ENCODE assay signal across 17 cellular contexts in the genomic region with DNA sequence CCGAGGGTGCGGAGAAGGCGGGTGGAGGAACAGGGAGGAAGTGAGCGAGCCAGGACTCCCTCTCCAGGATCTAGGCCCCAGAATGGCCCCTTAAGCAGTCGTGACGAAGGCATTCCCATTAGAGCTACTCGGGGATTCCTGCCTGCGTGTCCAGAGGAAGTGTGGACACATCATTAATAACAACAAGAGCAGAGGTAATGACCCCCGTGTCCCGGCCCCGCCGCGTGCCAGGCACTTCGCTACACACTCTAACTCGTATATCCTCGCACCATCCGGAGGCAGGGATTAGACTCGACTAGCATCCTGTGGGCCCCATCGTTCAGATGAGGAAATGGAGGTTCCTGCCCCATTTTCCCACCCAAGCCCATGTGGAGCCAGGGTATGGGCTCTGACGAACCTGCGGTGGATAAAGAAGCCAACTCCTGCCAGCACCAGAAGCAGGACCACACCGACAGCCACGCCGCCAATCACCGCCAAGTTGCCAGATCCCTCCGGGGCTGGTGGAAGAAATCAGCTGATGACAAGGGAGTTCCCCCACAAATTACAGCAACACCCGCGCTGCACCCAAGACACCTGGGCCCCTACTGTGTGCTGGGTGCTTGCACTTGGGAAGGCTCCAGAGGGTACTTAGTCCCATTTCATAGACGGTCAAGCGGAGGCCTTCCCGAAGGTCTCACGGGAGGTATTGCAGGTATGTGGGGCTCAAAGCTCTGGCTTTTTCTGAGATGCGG. TPM values are rescaled to one million over a fixed set of nuclear protein-coding genes. Genes with fewer than 3 reads are reported as not detected.
DNase-seq lines count a peak whose midpoint lies in the region; ATAC-seq, FAIRE-seq and TF ChIP-seq lines count a peak whose summit lies in the region.
"Had no signal": no experiment of that assay in that cellular context is flagged by ENCODE, and none has a peak within 500 bp of the region (broad histone marks: within the 10 kb centered on the region; RNA-seq: fewer than 3 reads in every experiment).

No MANE protein-coding gene starts in this region.

- peaks cover 84% of the 10 kb centered on the region for H3K79me2 ChIP-seq in PC-9 (ENCODE audit: low read depth)

- H2AFZ ChIP-seq in PC-9 (no peak overlapping the region), mesenchymal stem cell (ENCODE audit: low read depth, low read length) (no peak overlapping the region)

- H4K91ac ChIP-seq in mesenchymal stem cell (ENCODE audit: low read length) = no peak overlapping the region

- H2BK12ac ChIP-seq in mesenchymal stem cell (ENCODE audit: low read length in 2 of 2) = no peak overlapping the region

- no peak overlapping the region for H4K8ac ChIP-seq in mesenchymal stem cell (ENCODE audit: low read length)

- intact Hi-C loops in PC-9 (cut with micrococcal nuclease; ENCODE audit: unreplicated experiment) = no loop called here

- H3K9me3 ChIP-seq in PC-9 (ENCODE audit: insufficient read depth, low read depth) (no peaks in the 10 kb centered on the region), mesenchymal stem cell (ENCODE audit: control insufficient read depth, low read length) (no peaks in the 10 kb centered on the region)
- H3K9me3 ChIP-seq: SJSA1 had no signal

- no peak for DNase-seq in PC-9
- peak; percentile 59 for DNase-seq in dermis blood vessel endothelial cell
- DNase-seq in mesenchymal stem cell = no peak
- DNase-seq in frontal cortex (ENCODE audit: low spot score in 2 of 2) = no peak
- no peak for DNase-seq in activated effector memory CD4-positive, alpha-beta T cell treated with anti-CD3 and anti-CD28 coated beads, Interleukin-2, amount 50 U/mL, for 16 hours
- DNase-seq in NCI-H1436 (lab: John Stamatoyannopoulos, UW) = no peak
- DNase-seq: COR-L47; DMS153; GOT3; NCI-H1105; NCI-H187; NCI-H69; NK-92 treated with Interleukin-12 subunit alpha and Interleukin-12 subunit beta, amount 100 ng/mL, for 24 hours; RPMI8226 had no signal

- H3K9ac ChIP-seq in mesenchymal stem cell (ENCODE audit: low read length) = no peak overlapping the region

- no peaks in the 10 kb centered on the region for H3K9me2 ChIP-seq in PC-9 (ENCODE audit: insufficient read depth)

- WGBS in mesenchymal stem cell = 81% methylated on average over 33 of the region's 33 CpGs

- POLR2A ChIA-PET in PC-9 (lab: Charles Lee; ENCODE audit: unreplicated experiment) = no interaction called here

- no peak overlapping the region for H2BK15ac ChIP-seq in mesenchymal stem cell (ENCODE audit: low read depth, poor library complexity, severe bottlenecking)

- H3K4me2 ChIP-seq in PC-9 (0 out of 2 replicates have a peak overlapping the region, but pooled peaks have one; percentile 51), mesenchymal stem cell (ENCODE audit: low read length, poor library complexity, severe bottlenecking) (no peak overlapping the region)

- no TSS peak for BruUV-seq in PC-9 (replicated peaks; lab: Mats Ljungman, UMichigan)

- H3K36me3 ChIP-seq in PC-9 (ENCODE audit: low read depth) (peaks cover 55% of the 10 kb centered on the region), mesenchymal stem cell (ENCODE audit: control insufficient read depth in 1 of 2, insufficient read depth in 2 of 2, low read depth in 1 of 2, low read length in 2 of 2) (peaks cover 65 to 94% of the 10 kb centered on the region in 2 experiments)

- no peak overlapping the region for H2BK120ac ChIP-seq in mesenchymal stem cell (ENCODE audit: low read depth, low read length)

- H3K4me3 ChIP-seq in PC-9 = no peak overlapping the region; the same call in 1 of the 2 replicates
- H3K4me3 ChIP-seq in mesenchymal stem cell (ENCODE audit: insufficient read depth in 1 of 2, low read depth in 1 of 2, low read length in 2 of 2) = no peak overlapping the region
- H3K4me3 ChIP-seq: SJSA1 had no signal

- peaks cover 6% of the 10 kb centered on the region for H3K79me1 ChIP-seq in mesenchymal stem cell (replicated peaks; ENCODE audit: low read length, poor library complexity, severe bottlenecking)

- CTCF ChIA-PET in PC-9 (lab: Charles Lee) = no interaction called here

- no peak overlapping the region for H2AK5ac ChIP-seq in mesenchymal stem cell (ENCODE audit: low read length, severe bottlenecking)

- FAIRE-seq in frontal cortex (lab: Jason Lieb, UNC) = no peak

- H3K27ac ChIP-seq in PC-9 (no peak overlapping the region), mesenchymal stem cell (ENCODE audit: low read length, poor library complexity, severe bottlenecking) (peak overlapping the region; percentile 22)
- H3K27ac ChIP-seq: SJSA1 had no signal

- H4K20me1 ChIP-seq in PC-9 (ENCODE audit: insufficient read depth) = peaks cover 2% of the 10 kb centered on the region; the same call in 1 of the 2 replicates

- ATAC-seq in SK-N-SH treated with all-trans-retinoic acid at 6 μM for 48 hours = no peak

- no peak overlapping the region for H3K4ac ChIP-seq in mesenchymal stem cell (ENCODE audit: low read depth in 1 of 2, low read length in 2 of 2)

- H3K27me3 ChIP-seq in PC-9 (ENCODE audit: insufficient read depth, low read depth) (no peaks in the 10 kb centered on the region), mesenchymal stem cell (ENCODE audit: control insufficient read depth in 1 of 2, insufficient read depth in 1 of 2, low read length in 2 of 2) (peaks cover 0 to 7% of the 10 kb centered on the region in 2 experiments)
- H3K27me3 ChIP-seq: SJSA1 had no signal

- H3F3A ChIP-seq in PC-9 (ENCODE audit: insufficient read depth, low read depth) = peaks cover 84% of the 10 kb centered on the region

- TF ChIP-seq CTCF in PC-9 (conservative IDR thresholded peaks at IDR 0.05) = no peak

- H3K23ac ChIP-seq in mesenchymal stem cell (ENCODE audit: low read length in 2 of 2) = no peak overlapping the region

- H3K18ac ChIP-seq in mesenchymal stem cell (ENCODE audit: low read depth in 1 of 2, low read length in 2 of 2) = no peak overlapping the region

- H2BK5ac ChIP-seq in mesenchymal stem cell (ENCODE audit: low read depth, low read length, poor library complexity, severe bottlenecking) = no peak overlapping the region

- H3K14ac ChIP-seq in mesenchymal stem cell (ENCODE audit: low read length in 2 of 2) = no peak overlapping the region

- H3K4me1 ChIP-seq in PC-9 (replicated peaks; ENCODE audit: insufficient read depth) (peaks cover 26% of the 10 kb centered on the region), mesenchymal stem cell (ENCODE audit: control insufficient read depth, insufficient read depth, low read depth, low read length) (peaks cover 34% of the 10 kb centered on the region)

TF ChIP-seq in SK-N-SH treated with all-trans-retinoic acid at 6 μM for 48 hours, 23 proteins besides CTCF, POLR2A, EP300 and RAD21 (continues in another document):
- no peak for TF ChIP-seq CSDC2 (CRISPR knock-in tag; IDR thresholded peaks at IDR 0.05)
- no peak for TF ChIP-seq RARB (CRISPR knock-in tag; IDR thresholded peaks at IDR 0.05)
- TF ChIP-seq CSRNP3 (CRISPR knock-in tag; IDR thresholded peaks at IDR 0.05) = no peak
- no peak for TF ChIP-seq ZFP3 (CRISPR knock-in tag; IDR thresholded peaks at IDR 0.05)
- no peak for TF ChIP-seq GLIS3 (CRISPR knock-in tag; IDR thresholded peaks at IDR 0.05)
- no peak for TF ChIP-seq PPARA (CRISPR knock-in tag; IDR thresholded peaks at IDR 0.05; ENCODE audit: borderline replicate concordance)
- no peak for TF ChIP-seq ESRRG (CRISPR knock-in tag; IDR thresholded peaks at IDR 0.05)
- no peak for TF ChIP-seq TOX (CRISPR knock-in tag; IDR thresholded peaks at IDR 0.05; ENCODE audit: borderline replicate concordance)
- TF ChIP-seq ARNTL (CRISPR knock-in tag; IDR thresholded peaks at IDR 0.05; ENCODE audit: borderline replicate concordance, low read depth) = no peak
- no peak for TF ChIP-seq ZFP30 (CRISPR knock-in tag; IDR thresholded peaks at IDR 0.05)
- no peak for TF ChIP-seq ZNF8 (CRISPR knock-in tag; IDR thresholded peaks at IDR 0.05)
- no peak for TF ChIP-seq OSR1 (CRISPR knock-in tag; IDR thresholded peaks at IDR 0.05)
- no peak for TF ChIP-seq BACH2 (CRISPR knock-in tag; IDR thresholded peaks at IDR 0.05; ENCODE audit: borderline replicate concordance)
- no peak for TF ChIP-seq CREB5 (CRISPR knock-in tag; IDR thresholded peaks at IDR 0.05; ENCODE audit: low read depth)
- TF ChIP-seq ZC3H10 (CRISPR knock-in tag; IDR thresholded peaks at IDR 0.05) = no peak
- no peak for TF ChIP-seq TCF4 (CRISPR knock-in tag; IDR thresholded peaks at IDR 0.05; ENCODE audit: borderline replicate concordance)

RNA-seq across cellular contexts. Expression of gene EPHA2, which starts 21.6 kb away (rescaled TPM):
- total RNA-seq in PC-9 (2021) = 48.3 and 65.8 TPM in 2 replicates
- total RNA-seq in dermis blood vessel endothelial cell = 121 and 192 TPM in 2 replicates
- polyA plus RNA-seq in mesenchymal stem cell (2013, experiment 1 of 2) = 31.9 TPM
- 31.0 TPM for polyA plus RNA-seq in mesenchymal stem cell (2013, experiment 2 of 2)
- total RNA-seq in frontal cortex = 1.2 TPM
- polyA plus RNA-seq: IgD-negative memory B cell had no signal

Comparison
In these comparisons a context has a peak if more than half of its experiments do, and no peak if none do; other contexts are left out.
1. RNA of gene EPHA2, which starts 21.6 kb away (total RNA-seq): 121 to 192 TPM in dermis blood vessel endothelial cell and 48.3 to 65.8 TPM in PC-9; 1.2 TPM in frontal cortex (single experiment); every median in the first group is over 10 times any median in the second.